In genomic region chr13:39913339-39913738, GRCh38 we compare ENCODE assay signal across 22 cellular contexts.
DNase-seq lines count a peak whose midpoint lies in the region; ATAC-seq, FAIRE-seq and TF ChIP-seq lines count a peak whose summit lies in the region.
"Had no signal": no experiment of that assay in that cellular context is flagged by ENCODE, and none has a peak within 500 bp of the region (broad histone marks: within the 10 kb centered on the region; RNA-seq: fewer than 3 reads in every experiment).

No MANE protein-coding gene starts in this region.

- no peak for TF ChIP-seq CTCF in esophagus squamous epithelium (IDR thresholded peaks at IDR 0.05)

- H3K4me3 ChIP-seq in Karpas-422 (ENCODE audit: low read length) (no peak overlapping the region), esophagus squamous epithelium (no peak overlapping the region)
- H3K4me3 ChIP-seq: BLaER1, GM23338, PC-9 had no signal

- peaks cover 4% of the 10 kb centered on the region for H3K4me1 Mint-ChIP-seq in activated T-helper 17 cell treated with anti-CD3 and anti-CD28 coated beads, Interleukin-2, amount 50 U/mL, for 72 hours
- H3K4me1 Mint-ChIP-seq in stimulated activated naive CD8-positive, alpha-beta T cell treated with anti-CD3 and anti-CD28 coated beads, Interleukin-15, amount 100 ng/mL, for 72 hours = peaks cover 12% of the 10 kb centered on the region
- H3K4me1 Mint-ChIP-seq: GM23338 had no signal

- no peak overlapping the region for H3K27ac Mint-ChIP-seq in activated T-helper 17 cell treated with anti-CD3 and anti-CD28 coated beads, Interleukin-2, amount 50 U/mL, for 72 hours
- no peak overlapping the region for H3K27ac Mint-ChIP-seq in stimulated activated naive CD8-positive, alpha-beta T cell treated with anti-CD3 and anti-CD28 coated beads, Interleukin-15, amount 100 ng/mL, for 72 hours
- H3K27ac Mint-ChIP-seq: CD8-positive, alpha-beta T cell; GM23338 had no signal

- no peaks in the 10 kb centered on the region for H3K9me3 ChIP-seq in Karpas-422 (ENCODE audit: low read length)
- H3K9me3 ChIP-seq in esophagus squamous epithelium = no peaks in the 10 kb centered on the region
- H3K9me3 ChIP-seq: BLaER1 had no signal

- H3K36me3 ChIP-seq in Karpas-422 (ENCODE audit: insufficient read depth, low read length) = no peaks in the 10 kb centered on the region
- no peaks in the 10 kb centered on the region for H3K36me3 ChIP-seq in esophagus squamous epithelium
- H3K36me3 ChIP-seq: BLaER1 had no signal

- TF ChIP-seq POLR2A in esophagus squamous epithelium (IDR thresholded peaks at IDR 0.05) = no peak

- H3K27me3 Mint-ChIP-seq in activated T-helper 17 cell treated with anti-CD3 and anti-CD28 coated beads, Interleukin-2, amount 50 U/mL, for 72 hours = peaks cover 10% of the 10 kb centered on the region
- H3K27me3 Mint-ChIP-seq in stimulated activated naive CD8-positive, alpha-beta T cell treated with anti-CD3 and anti-CD28 coated beads, Interleukin-15, amount 100 ng/mL, for 72 hours = peaks cover 8% of the 10 kb centered on the region

- no peaks in the 10 kb centered on the region for H3K27me3 ChIP-seq in Karpas-422 (ENCODE audit: low read length)
- H3K27me3 ChIP-seq in esophagus squamous epithelium = no peaks in the 10 kb centered on the region
- H3K27me3 ChIP-seq: BLaER1 had no signal

- peak; percentile 49 for ATAC-seq in activated T-helper 17 cell treated with anti-CD3 and anti-CD28 coated beads, Interleukin-2, amount 50 U/mL, for 72 hours (replicated peaks)
- peak; percentile 67 for ATAC-seq in stimulated activated naive CD8-positive, alpha-beta T cell treated with anti-CD3 and anti-CD28 coated beads, Interleukin-15, amount 100 ng/mL, for 72 hours
- ATAC-seq in HG02852 (IDR thresholded peaks at IDR 0.05; ENCODE audit: unreplicated experiment) = no peak
- ATAC-seq: CD8-positive, alpha-beta T cell; GM23338 had no signal

- FAIRE-seq in RCC 7860 (lab: Jason Lieb, UNC) = no peak
- FAIRE-seq: GM12892 had no signal

- no peaks in the 10 kb centered on the region for H3K36me3 Mint-ChIP-seq in activated T-helper 17 cell treated with anti-CD3 and anti-CD28 coated beads, Interleukin-2, amount 50 U/mL, for 72 hours (ENCODE audit: low read depth)
- H3K36me3 Mint-ChIP-seq: CD8-positive, alpha-beta T cell had no signal

- intact Hi-C loops in esophagus squamous epithelium (cut with DNase I) = no loop called here
- intact Hi-C loops in posterior cingulate gyrus (cut with DNase I) = no loop called here

- no peaks in the 10 kb centered on the region for H3K79me2 ChIP-seq in Karpas-422 (ENCODE audit: low read length)

- no peaks in the 10 kb centered on the region for H3K9me3 Mint-ChIP-seq in activated T-helper 17 cell treated with anti-CD3 and anti-CD28 coated beads, Interleukin-2, amount 50 U/mL, for 72 hours
- no peaks in the 10 kb centered on the region for H3K9me3 Mint-ChIP-seq in stimulated activated naive CD8-positive, alpha-beta T cell treated with anti-CD3 and anti-CD28 coated beads, Interleukin-15, amount 100 ng/mL, for 72 hours
- H3K9me3 Mint-ChIP-seq: CD8-positive, alpha-beta T cell; GM23338 had no signal

- DNase-seq in Karpas-422 (peak; percentile 27), esophagus squamous epithelium (lab: John Stamatoyannopoulos, UW) (no peak), posterior cingulate gyrus (no peak), RCC 7860 (ENCODE audit: low spot score) (no peak)
- DNase-seq in stimulated activated naive CD8-positive, alpha-beta T cell treated with anti-CD3 and anti-CD28 coated beads, Interleukin-15, amount 100 ng/mL, for 72 hours = no peak
- DNase-seq: ACHN; CD8-positive, alpha-beta T cell; DND-41; IMR-90; NCI-H1048; NCI-H1417 treated with DMSO at 0.1 percent for 48 hours; NCI-H187; NCI-H446 treated with DMSO at 0.1 percent for 48 hours; NCI-H526 treated with DMSO at 0.1 percent for 48 hours; PC-9 had no signal

- H3K4me3 Mint-ChIP-seq in activated T-helper 17 cell treated with anti-CD3 and anti-CD28 coated beads, Interleukin-2, amount 50 U/mL, for 72 hours = no peak overlapping the region
- H3K4me3 Mint-ChIP-seq in stimulated activated naive CD8-positive, alpha-beta T cell treated with anti-CD3 and anti-CD28 coated beads, Interleukin-15, amount 100 ng/mL, for 72 hours = no peak overlapping the region
- H3K4me3 Mint-ChIP-seq: CD8-positive, alpha-beta T cell; GM23338 had no signal

- no peaks in the 10 kb centered on the region for H4K20me1 ChIP-seq in Karpas-422 (ENCODE audit: insufficient read depth, low read depth, low read length)
- H4K20me1 ChIP-seq: BLaER1 had no signal

- H3K4me2 ChIP-seq in Karpas-422 (ENCODE audit: low read depth, low read length, poor library complexity, severe bottlenecking) = no peak overlapping the region
- H3K4me2 ChIP-seq: BLaER1, GM23338, KMS-11, PC-9 had no signal

- no peak overlapping the region for H2AFZ ChIP-seq in Karpas-422 (ENCODE audit: low read length)
- H2AFZ ChIP-seq: GM23338, PC-9 had no signal

- no peak overlapping the region for H3K9ac ChIP-seq in Karpas-422 (ENCODE audit: low read length)
- H3K9ac ChIP-seq: BLaER1, KMS-11 had no signal

- H3K27ac ChIP-seq in Karpas-422 (ENCODE audit: low read length) = no peak overlapping the region
- peak overlapping the region in 3 of 4 donors; percentile 9 to 56 (median 10) for H3K27ac ChIP-seq in esophagus squamous epithelium
- H3K27ac ChIP-seq: BLaER1, KMS-11, PC-9, RWPE1 had no signal

- no peaks in the 10 kb centered on the region for H3K9me2 ChIP-seq in Karpas-422 (replicated peaks; ENCODE audit: insufficient read depth, low read length)

- H3K4me1 ChIP-seq in Karpas-422 (ENCODE audit: low read length) (peaks cover 17% of the 10 kb centered on the region), esophagus squamous epithelium (peaks cover 0 to 26% (median 5%) of the 10 kb centered on the region in 3 donors)
- H3K4me1 ChIP-seq: BLaER1 had no signal

- WGBS in esophagus squamous epithelium, 2 donors = 83 to 91% methylated on average over 4 of the region's 4 CpGs
